Comparison of ENCODE assay signal across 1 cellular context in genomic region chr1:234875328-234875952, GRCh38.
TF ChIP-seq lines count a peak whose summit lies in the region.

No MANE protein-coding gene starts in this region.

TF ChIP-seq in K562, 482 proteins besides CTCF, POLR2A, EP300 and RAD21 (continued from another document and continues in another):
- TF ChIP-seq DEAF1 (CRISPR knock-in tag; IDR thresholded peaks at IDR 0.05) (peak; percentile 34; the same call in 1 of the 2 replicates), REST (CRISPR knock-in tag; IDR thresholded peaks at IDR 0.05; ENCODE audit: low read depth) (no peak), CBFB (CRISPR knock-in tag; IDR thresholded peaks at IDR 0.05) (no peak), FOXO4 (CRISPR knock-in tag; IDR thresholded peaks at IDR 0.05) (0 out of 2 replicates have a peak, but pooled peaks have one; percentile 70), CBX5 (IDR thresholded peaks at IDR 0.05; ENCODE audit: borderline replicate concordance, low read depth) (no peak), ZNF398 (CRISPR knock-in tag; IDR thresholded peaks at IDR 0.05) (no peak), ZNF239 (CRISPR knock-in tag; IDR thresholded peaks at IDR 0.05) (0 out of 2 replicates have a peak, but pooled peaks have one; percentile 27), NFE2L1 (tag; IDR thresholded peaks at IDR 0.05; ENCODE audit: borderline replicate concordance, low read depth) (no peak), AFF1 (IDR thresholded peaks at IDR 0.05; ENCODE audit: low read depth in 1 of 2, partially characterized antibody in 2 of 2) (no peak), JUNB (CRISPR knock-in tag; conservative IDR thresholded peaks at IDR 0.05) (no peak), ZNF316 (IDR thresholded peaks at IDR 0.05) (no peak), NCOR1 (IDR thresholded peaks at IDR 0.05) (no peak), MTA3 (IDR thresholded peaks at IDR 0.05; ENCODE audit: borderline replicate concordance) (no peak), NEUROD1 (IDR thresholded peaks at IDR 0.05; ENCODE audit: borderline replicate concordance, low read depth, low read length, partially characterized antibody) (no peak), SREBF2 (CRISPR knock-in tag; IDR thresholded peaks at IDR 0.05) (no peak), NR2C2 (CRISPR knock-in tag; IDR thresholded peaks at IDR 0.05) (no peak), NR2C2 (tag; IDR thresholded peaks at IDR 0.05) (no peak), CC2D1A (IDR thresholded peaks at IDR 0.05) (no peak), PTTG1 (tag; IDR thresholded peaks at IDR 0.05; ENCODE audit: low read depth) (no peak; the same call in 1 of the 2 replicates), ARNT (IDR thresholded peaks at IDR 0.05) (no peak), FOXK2 (conservative IDR thresholded peaks at IDR 0.05 in 1 of 2, IDR thresholded peaks at IDR 0.05 in 1 of 2; ENCODE audit: low read depth in 2 of 2) (no peak), WHSC1 (IDR thresholded peaks at IDR 0.05; ENCODE audit: low read length) (peak; percentile 9), ZNF695 (CRISPR knock-in tag; IDR thresholded peaks at IDR 0.05) (0 out of 2 replicates have a peak, but pooled peaks have one; percentile 65), PTBP1 (IDR thresholded peaks at IDR 0.05; ENCODE audit: low read depth, low read length) (no peak), ZFP1 (CRISPR knock-in tag; IDR thresholded peaks at IDR 0.05) (0 out of 2 replicates have a peak, but pooled peaks have one; percentile 41), FOSL1 (tag; conservative IDR thresholded peaks at IDR 0.05) (no peak), HDAC6 (IDR thresholded peaks at IDR 0.05; ENCODE audit: low read depth, low read length) (no peak), PBX2 (CRISPR knock-in tag; IDR thresholded peaks at IDR 0.05; ENCODE audit: low read depth) (no peak), PBX2 (tag; conservative IDR thresholded peaks at IDR 0.05; ENCODE audit: low read depth) (no peak), ZNF184 (CRISPR knock-in tag; IDR thresholded peaks at IDR 0.05) (no peak), PTRF (tag; IDR thresholded peaks at IDR 0.05) (no peak), ZNF583 (CRISPR knock-in tag; IDR thresholded peaks at IDR 0.05) (peak; percentile 80), HES1 (IDR thresholded peaks at IDR 0.05; ENCODE audit: low read depth) (no peak)
